15 cellular contexts compared by ENCODE assay signal in the genomic region with DNA sequence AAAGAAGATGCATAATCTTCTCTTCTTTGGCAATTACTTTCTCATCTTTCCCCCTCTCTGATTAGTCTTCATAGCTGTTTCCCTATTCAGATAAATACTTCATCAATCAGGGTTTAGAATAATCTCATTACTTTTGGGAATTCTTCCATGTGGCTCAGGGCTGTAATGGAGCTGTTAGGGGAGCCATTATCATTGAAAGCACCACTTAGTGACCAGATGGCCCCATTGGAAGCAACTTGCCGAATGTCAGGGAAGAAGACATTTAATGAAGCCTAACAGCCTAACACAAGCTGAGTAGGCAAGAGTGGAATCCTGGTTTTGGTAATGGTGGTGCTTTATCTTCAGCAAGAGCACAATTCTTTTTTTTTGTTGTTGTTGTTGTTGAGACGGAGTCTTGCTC.
"Had no signal": no experiment of that assay in that cellular context is flagged by ENCODE, and none has a peak within 500 bp of the region (broad histone marks: within the 10 kb centered on the region; RNA-seq: fewer than 3 reads in every experiment).

No MANE protein-coding gene starts in this region.

- FAIRE-seq: TTC549, urothelium cell line had no signal

- H3K9me3 ChIP-seq: right atrium auricular region, tibial artery had no signal

- ATAC-seq: natural killer cell treated with Interleukin-12 subunit alpha and Interleukin-12 subunit beta and Interleukin-15 and Interleukin-18, amount 100 ng/mL, for 72 hours had no signal

- H3K27me3 ChIP-seq: right atrium auricular region, tibial artery had no signal

- H3K27ac ChIP-seq: right atrium auricular region had no signal

- DNase-seq: activated CD4-positive, alpha-beta T cell treated with anti-CD3 and anti-CD28 coated beads, Interleukin-2, amount 10 ng/mL, durations not matched to agents 7 days and 5 days; activated gamma-delta T cell treated with Interleukin-2 at 50 U/mL for 16 hours; activated naive CD8-positive, alpha-beta T cell treated with anti-CD3 and anti-CD28 coated beads for 36 hours; cerebellar nuclear complex; effector CD8-positive, alpha-beta T cell; foreskin fibroblast; occipital lobe; stimulated activated CD4-positive, alpha-beta T cell treated with anti-CD3 and anti-CD28 coated beads, Interleukin-15, amount 100 ng/mL, for 24 hours; stimulated activated CD4-positive, alpha-beta T cell treated with anti-CD3 and anti-CD28 coated beads, Interleukin-4, amount 100 ng/mL, for 1 hour; stimulated activated naive CD4-positive, alpha-beta T cell; tibial artery had no signal

- H3K4me3 ChIP-seq: right atrium auricular region, tibial artery had no signal

- H3K36me3 ChIP-seq: right atrium auricular region, tibial artery had no signal
